Comparison of ENCODE assay signal across 8 cellular contexts in the genomic region with DNA sequence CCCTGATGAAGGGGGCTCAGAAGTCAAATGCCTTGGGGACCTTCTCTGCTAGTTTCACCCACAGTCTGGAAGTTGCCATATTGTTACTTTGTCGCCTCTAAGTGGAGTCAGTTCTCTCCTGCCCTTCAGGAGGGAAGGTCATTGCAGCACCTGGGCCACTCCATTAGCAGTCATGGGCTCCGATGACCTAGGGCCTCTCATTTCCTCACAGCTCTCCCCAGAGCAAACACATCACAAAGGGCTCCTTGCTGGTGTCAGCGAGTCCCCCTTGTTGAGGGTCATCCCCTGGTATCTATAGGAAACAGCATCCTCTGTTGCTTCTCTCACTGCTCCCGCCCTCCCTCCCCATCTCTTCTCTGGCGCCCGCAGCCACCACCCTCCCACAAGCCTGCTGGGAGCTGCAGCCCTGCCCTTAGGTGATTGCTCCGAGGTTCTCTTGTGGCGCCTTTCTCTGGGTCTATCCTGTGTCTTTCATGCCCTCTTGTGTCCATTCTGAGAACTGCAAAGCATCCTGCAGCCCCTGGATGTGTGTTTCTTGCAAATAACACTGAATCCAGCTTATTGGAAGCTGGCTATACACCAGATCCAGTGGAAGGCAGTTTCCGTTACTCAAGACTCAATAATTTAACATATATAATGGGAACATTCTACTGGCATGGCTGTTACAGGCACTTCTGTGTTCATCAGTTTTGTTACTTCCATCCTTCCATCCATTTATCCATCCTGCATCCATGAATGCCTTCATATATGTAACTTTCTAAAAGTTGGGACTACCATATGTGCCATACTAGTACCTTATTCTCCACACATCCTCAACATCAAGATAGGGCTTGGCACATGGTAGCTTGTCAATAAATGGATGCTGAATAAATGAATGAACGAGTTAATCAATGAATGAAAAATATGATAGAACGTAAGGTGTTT. TPM values are rescaled to one million over a fixed set of nuclear protein-coding genes. Genes with fewer than 3 reads are reported as not detected.
DNase-seq lines count a peak whose midpoint lies in the region; ATAC-seq, FAIRE-seq and TF ChIP-seq lines count a peak whose summit lies in the region.

No MANE protein-coding gene starts in this region.

- in situ Hi-C loops in HepG2 (cut with HindIII; ENCODE audit: extremely low pct_ligation_motif_present, low pct_unique_long_range_greater_than_20kb): loop anchor here (25.0 kb wide), 1 partner anchor 796 kb away; no protein-coding TSS in a partner anchor

- FAIRE-seq in H54 (lab: Jason Lieb, UNC) (no peak), HepG2 (lab: Jason Lieb, UNC) (peak; percentile 97)

- TF ChIP-seq EP300 in HepG2 (IDR thresholded peaks at IDR 0.05; ENCODE audit: low read depth in 2 of 2, low read length in 2 of 2): no peak
- no peak; the same call in 1 of the 2 replicates for TF ChIP-seq EP300 in HepG2 (CRISPR knock-in tag; IDR thresholded peaks at IDR 0.05; ENCODE audit: borderline replicate concordance)

- no peak overlapping the region for H2AFZ ChIP-seq in HepG2 (ENCODE audit: low read length)

- TF ChIP-seq POLR2A in H54 (IDR thresholded peaks at IDR 0.05; ENCODE audit: low read depth, low read length): no peak
- no peak for TF ChIP-seq POLR2A in HepG2 (IDR thresholded peaks at IDR 0.05; ENCODE audit: insufficient read depth in 1 of 2, low read depth in 2 of 2, low read length in 2 of 2)

- peak overlapping the region; percentile 30; the same call in 1 of the 2 replicates for H3K4me2 ChIP-seq in HepG2 (ENCODE audit: low read depth, low read length)

- no peaks in the 10 kb centered on the region for H4K20me1 ChIP-seq in HepG2 (ENCODE audit: insufficient read depth, low read length)

- H3K27ac Mint-ChIP-seq in CD8-positive, alpha-beta T cell: no peak overlapping the region

- POLR2A ChIA-PET in CD8-positive, alpha-beta T cell (lab: Charles Lee): no interaction called here
- POLR2A ChIA-PET in HepG2 (lab: Yijun Ruan, JAX): no interaction called here

- no TSS peak for BruUV-seq in HepG2 (replicated peaks; lab: Mats Ljungman, UMichigan)

- H3K9me3 Mint-ChIP-seq in CD8-positive, alpha-beta T cell: no peaks in the 10 kb centered on the region

- H3K79me2 ChIP-seq in HepG2 (ENCODE audit: insufficient read depth, low read length): no peaks in the 10 kb centered on the region

- no peaks in the 10 kb centered on the region for H3K27me3 ChIP-seq in CD8-positive, alpha-beta T cell (ENCODE audit: insufficient read depth, low read length)
- H3K27me3 ChIP-seq in colonic mucosa (no peaks in the 10 kb centered on the region), HepG2 (ENCODE audit: control insufficient read depth in 1 of 2, insufficient read depth in 2 of 2, low read length in 2 of 2) (no peaks in the 10 kb centered on the region)

- H3K36me3 Mint-ChIP-seq in CD8-positive, alpha-beta T cell: no peaks in the 10 kb centered on the region

- DNase-seq in CD8-positive, alpha-beta T cell: peak in 4 of 7 experiments; percentile 4 to 43 (median 18)
- DNase-seq in H54 (ENCODE audit: insufficient read length, low spot score) (peak; percentile 55), NCI-H2196 (lab: John Stamatoyannopoulos, UW; ENCODE audit: unreplicated experiment) (peak; percentile 82), colonic mucosa (peak; percentile 74), HepG2 (ENCODE audit: low spot score) (peak; percentile 84)
- DNase-seq in stimulated activated CD8-positive, alpha-beta memory T cell treated with anti-CD3 and anti-CD28 coated beads, Interleukin-12 subunit alpha, Interleukin-12 subunit beta, amount 100 ng/mL, for 1 hour (ENCODE audit: low read depth): peak; percentile 1

- H3K27me3 Mint-ChIP-seq in CD8-positive, alpha-beta T cell (ENCODE audit: low read depth): peaks cover 25% of the 10 kb centered on the region

- H3K4me3 Mint-ChIP-seq in CD8-positive, alpha-beta T cell: no peak overlapping the region

- 10% methylated on average over 11 of the region's 11 CpGs for WGBS in HepG2 (ENCODE audit: low lambda C conversion rate)

- no peaks in the 10 kb centered on the region for H3K4me1 ChIP-seq in CD8-positive, alpha-beta T cell (ENCODE audit: insufficient read depth, low read length)
- H3K4me1 ChIP-seq in colonic mucosa (no peaks in the 10 kb centered on the region), HepG2 (ENCODE audit: insufficient read depth, low read length) (peaks cover 21% of the 10 kb centered on the region)

- no peak overlapping the region for H3K9ac ChIP-seq in colonic mucosa (ENCODE audit: low read depth in 2 of 2, low read length in 2 of 2)
- H3K9ac ChIP-seq in HepG2 (ENCODE audit: insufficient read depth, low read depth, low read length): no peak overlapping the region

- no peak overlapping the region for H3K27ac ChIP-seq in CD8-positive, alpha-beta T cell (ENCODE audit: low read depth, low read length)
- H3K27ac ChIP-seq in VCaP (no peak overlapping the region), colonic mucosa (no peak overlapping the region), HepG2 (ENCODE audit: extremely low read length, insufficient read depth, low read length) (no peak overlapping the region)

- CTCF ChIA-PET in CD8-positive, alpha-beta T cell (lab: Charles Lee): interaction anchor here (0.6 to 5.3 kb wide), 4 partner anchors 10 to 520 kb away, joined by 3 to 53 read pairs (median 14); no protein-coding TSS in a partner anchor
- CTCF ChIA-PET in HepG2 (lab: Yijun Ruan, JAX; ENCODE audit: low intra/inter-chr PET ratio, low total read pairs): interaction anchor here (0.8 to 3.1 kb wide), 6 partner anchors 21 to 484 kb away, joined by 3 to 26 read pairs (median 8); no protein-coding TSS in a partner anchor

- peak; percentile 62 for TF ChIP-seq CTCF in CD8-positive, alpha-beta T cell (IDR thresholded peaks at IDR 0.05)
- TF ChIP-seq CTCF in VCaP (conservative IDR thresholded peaks at IDR 0.05) (peak; percentile 79), colonic mucosa (IDR thresholded peaks at IDR 0.05) (peak; percentile 76), HepG2 (CRISPR knock-in tag; IDR thresholded peaks at IDR 0.05) (peak; percentile 93)

- H3K4me1 Mint-ChIP-seq in CD8-positive, alpha-beta T cell (ENCODE audit: low read depth): peaks cover 2% of the 10 kb centered on the region

- no peak overlapping the region for H3K4me3 ChIP-seq in CD8-positive, alpha-beta T cell (ENCODE audit: low read depth, low read length)
- no peak overlapping the region for H3K4me3 ChIP-seq in colonic mucosa
- H3K4me3 ChIP-seq in HepG2 (replicated peaks in 1 of 3; ENCODE audit: insufficient read depth in 1 of 3, low read depth in 2 of 3, low read length in 3 of 3): no peak overlapping the region

- no peak for ATAC-seq in CD8-positive, alpha-beta T cell
- ATAC-seq in HepG2: peak; percentile 85
- ATAC-seq in HG03520 (IDR thresholded peaks at IDR 0.05; ENCODE audit: unreplicated experiment): no peak

- H3K36me3 ChIP-seq in CD8-positive, alpha-beta T cell (ENCODE audit: insufficient read depth, low read length): no peaks in the 10 kb centered on the region
- H3K36me3 ChIP-seq in colonic mucosa (no peaks in the 10 kb centered on the region), HepG2 (replicated peaks in 1 of 2; ENCODE audit: control insufficient read depth in 1 of 2, insufficient read depth in 2 of 2, low read length in 2 of 2) (no peaks in the 10 kb centered on the region)

- no peaks in the 10 kb centered on the region for H3K9me3 ChIP-seq in CD8-positive, alpha-beta T cell (ENCODE audit: low read length)
- no peaks in the 10 kb centered on the region for H3K9me3 ChIP-seq in colonic mucosa
- H3K9me3 ChIP-seq in HepG2 (ENCODE audit: low read length): no peaks in the 10 kb centered on the region

- TF ChIP-seq RAD21 in HepG2 (CRISPR knock-in tag; IDR thresholded peaks at IDR 0.05): peak; percentile 95

- intact Hi-C loops in CD8-positive, alpha-beta T cell (cut with DNase I, micrococcal nuclease): loop anchor here in 1 of 2 experiments (1.0 to 10.0 kb wide), 3 partner anchors 476 to 1299 kb away; no protein-coding TSS in a partner anchor
- intact Hi-C loops in colonic mucosa (cut with DNase I) (loop anchor here (2.0 kb wide), 1 partner anchor 477 kb away; no protein-coding TSS in a partner anchor), HepG2 (cut with micrococcal nuclease; ENCODE audit: unreplicated experiment) (loop anchor here (1.0 to 2.0 kb wide), 4 partner anchors 23 to 485 kb away; no protein-coding TSS in a partner anchor)

RNA-seq across cellular contexts. Expression of a gene that starts 21.2 kb away (rescaled TPM):
- not detected for total RNA-seq in CD8-positive, alpha-beta T cell
- total RNA-seq in colonic mucosa: not detected
- total RNA-seq in HepG2 (2016; rRNA removed; fragmentation: Illumina TruSeq; extraction: Trizol): not detected in 2 replicates
- total RNA-seq in HepG2 (2016; cell fraction: cytosol; rRNA removed; fragmentation: Illumina TruSeq; extraction: Trizol; ENCODE audit: low read depth): not detected in 2 replicates
- not detected in 2 replicates for total RNA-seq in HepG2 (2016; cell fraction: insoluble cytoplasmic fraction; rRNA removed; fragmentation: Illumina TruSeq; extraction: Trizol)
- not detected in 2 replicates for total RNA-seq in HepG2 (2016; cell fraction: membrane; rRNA removed; fragmentation: Illumina TruSeq; extraction: Trizol)
- total RNA-seq in HepG2 (2016; cell fraction: nucleus; rRNA removed; fragmentation: Illumina TruSeq; extraction: Trizol): not detected in 2 replicates
- polyA plus RNA-seq in HepG2 (2011; rRNA removed): 0.12 TPM in 1 of 2 replicates, not detected in the other
- polyA plus RNA-seq in HepG2 (2011; cell fraction: cytosol; rRNA removed): not detected in 2 replicates
- polyA plus RNA-seq in HepG2 (2011; cell fraction: nucleus; rRNA removed): not detected in 2 replicates
- 0.07 and 0.16 TPM in 2 replicates for polyA plus RNA-seq in HepG2 (2012)
- not detected in 2 replicates for polyA plus RNA-seq in HepG2 (2016; cell fraction: cytosol; fragmentation: Illumina TruSeq; extraction: Trizol; ENCODE audit: low read depth)
- not detected in 2 replicates for polyA plus RNA-seq in HepG2 (2016; cell fraction: insoluble cytoplasmic fraction; fragmentation: Illumina TruSeq; extraction: Trizol; ENCODE audit: low read depth)
- polyA plus RNA-seq in HepG2 (2016; cell fraction: membrane; fragmentation: Illumina TruSeq; extraction: Trizol; ENCODE audit: low read depth): not detected in 2 replicates
- polyA plus RNA-seq in HepG2 (2016; cell fraction: nucleus; fragmentation: Illumina TruSeq; extraction: Trizol; ENCODE audit: insufficient read depth, low read depth): not detected in 2 replicates
- polyA minus RNA-seq in HepG2 (2011; rRNA and poly(A)+ RNA removed; ENCODE audit: low replicate concordance): 0.10 TPM in 1 of 2 replicates, not detected in the other
- polyA minus RNA-seq in HepG2 (2011; cell fraction: cytosol; rRNA and poly(A)+ RNA removed): not detected in 2 replicates
- polyA minus RNA-seq in HepG2 (2011; cell fraction: nucleus; rRNA and poly(A)+ RNA removed): not detected in 2 replicates

RNA-seq across cellular contexts. Expression of a gene that starts 26.0 kb away (rescaled TPM):
- not detected for total RNA-seq in CD8-positive, alpha-beta T cell
- total RNA-seq in colonic mucosa: under 1 TPM; 0.20 to 0.77 TPM
- 9.1 and 11.1 TPM in 2 replicates for total RNA-seq in HepG2 (2016; rRNA removed; fragmentation: Illumina TruSeq; extraction: Trizol)
- 1.5 and 2.0 TPM in 2 replicates for total RNA-seq in HepG2 (2016; cell fraction: cytosol; rRNA removed; fragmentation: Illumina TruSeq; extraction: Trizol; ENCODE audit: low read depth)
- total RNA-seq in HepG2 (2016; cell fraction: insoluble cytoplasmic fraction; rRNA removed; fragmentation: Illumina TruSeq; extraction: Trizol): 9.2 and 10.1 TPM in 2 replicates
- 2.9 and 3.0 TPM in 2 replicates for total RNA-seq in HepG2 (2016; cell fraction: membrane; rRNA removed; fragmentation: Illumina TruSeq; extraction: Trizol)
- total RNA-seq in HepG2 (2016; cell fraction: nucleus; rRNA removed; fragmentation: Illumina TruSeq; extraction: Trizol): 5.0 and 5.8 TPM in 2 replicates
- polyA plus RNA-seq in HepG2 (2011; rRNA removed): 15.0 and 21.0 TPM in 2 replicates
- 10.9 and 16.3 TPM in 2 replicates for polyA plus RNA-seq in HepG2 (2011; cell fraction: cytosol; rRNA removed)
- polyA plus RNA-seq in HepG2 (2011; cell fraction: nucleus; rRNA removed): 25.0 and 31.6 TPM in 2 replicates
- polyA plus RNA-seq in HepG2 (2012): 12.0 and 19.6 TPM in 2 replicates
- 0.52 and 0.78 TPM in 2 replicates for polyA plus RNA-seq in HepG2 (2016; cell fraction: cytosol; fragmentation: Illumina TruSeq; extraction: Trizol; ENCODE audit: low read depth)
- 7.3 and 9.9 TPM in 2 replicates for polyA plus RNA-seq in HepG2 (2016; cell fraction: insoluble cytoplasmic fraction; fragmentation: Illumina TruSeq; extraction: Trizol; ENCODE audit: low read depth)
- polyA plus RNA-seq in HepG2 (2016; cell fraction: membrane; fragmentation: Illumina TruSeq; extraction: Trizol; ENCODE audit: low read depth): 1.1 and 1.3 TPM in 2 replicates
- polyA plus RNA-seq in HepG2 (2016; cell fraction: nucleus; fragmentation: Illumina TruSeq; extraction: Trizol; ENCODE audit: insufficient read depth, low read depth): 9.9 and 11.0 TPM in 2 replicates
- polyA minus RNA-seq in HepG2 (2011; rRNA and poly(A)+ RNA removed; ENCODE audit: low replicate concordance): 17.5 TPM in 1 of 2 replicates, not detected in the other
- 5.7 and 7.6 TPM in 2 replicates for polyA minus RNA-seq in HepG2 (2011; cell fraction: cytosol; rRNA and poly(A)+ RNA removed)
- 17.1 and 30.2 TPM in 2 replicates for polyA minus RNA-seq in HepG2 (2011; cell fraction: nucleus; rRNA and poly(A)+ RNA removed)

RNA-seq across cellular contexts. Expression of a gene that starts 30.9 kb away (rescaled TPM):
- not detected for total RNA-seq in CD8-positive, alpha-beta T cell
- total RNA-seq in colonic mucosa (not detected), HepG2 (2016; rRNA removed; fragmentation: Illumina TruSeq; extraction: Trizol) (not detected in 2 replicates)
- not detected in 2 replicates for total RNA-seq in HepG2 (2016; cell fraction: cytosol; rRNA removed; fragmentation: Illumina TruSeq; extraction: Trizol; ENCODE audit: low read depth)
- not detected in 2 replicates for total RNA-seq in HepG2 (2016; cell fraction: insoluble cytoplasmic fraction; rRNA removed; fragmentation: Illumina TruSeq; extraction: Trizol)
- total RNA-seq in HepG2 (2016; cell fraction: membrane; rRNA removed; fragmentation: Illumina TruSeq; extraction: Trizol): not detected in 2 replicates
- total RNA-seq in HepG2 (2016; cell fraction: nucleus; rRNA removed; fragmentation: Illumina TruSeq; extraction: Trizol): not detected in 2 replicates
- polyA plus RNA-seq in HepG2 (2011; rRNA removed): not detected in 2 replicates
- polyA plus RNA-seq in HepG2 (2011; cell fraction: cytosol; rRNA removed): not detected in 2 replicates
- polyA plus RNA-seq in HepG2 (2011; cell fraction: nucleus; rRNA removed): not detected in 2 replicates
- not detected in 2 replicates for polyA plus RNA-seq in HepG2 (2012)
- polyA plus RNA-seq in HepG2 (2016; cell fraction: cytosol; fragmentation: Illumina TruSeq; extraction: Trizol; ENCODE audit: low read depth): not detected in 2 replicates
- polyA plus RNA-seq in HepG2 (2016; cell fraction: insoluble cytoplasmic fraction; fragmentation: Illumina TruSeq; extraction: Trizol; ENCODE audit: low read depth): not detected in 2 replicates
- polyA plus RNA-seq in HepG2 (2016; cell fraction: membrane; fragmentation: Illumina TruSeq; extraction: Trizol; ENCODE audit: low read depth): not detected in 2 replicates
- not detected in 2 replicates for polyA plus RNA-seq in HepG2 (2016; cell fraction: nucleus; fragmentation: Illumina TruSeq; extraction: Trizol; ENCODE audit: insufficient read depth, low read depth)
- polyA minus RNA-seq in HepG2 (2011; rRNA and poly(A)+ RNA removed; ENCODE audit: low replicate concordance): not detected in 2 replicates
- polyA minus RNA-seq in HepG2 (2011; cell fraction: cytosol; rRNA and poly(A)+ RNA removed): not detected in 2 replicates
- not detected in 2 replicates for polyA minus RNA-seq in HepG2 (2011; cell fraction: nucleus; rRNA and poly(A)+ RNA removed)

RNA-seq across cellular contexts. Expression of a gene that starts 56.1 kb away (rescaled TPM):
- total RNA-seq in CD8-positive, alpha-beta T cell: not detected
- total RNA-seq in colonic mucosa (10 to 100 TPM in 1 of 2 donors, 1 to 10 TPM in 1; 5.3 to 31.1 TPM), HepG2 (2016; rRNA removed; fragmentation: Illumina TruSeq; extraction: Trizol) (0.69 and 0.88 TPM in 2 replicates)
- 0.30 TPM in 1 of 2 replicates, not detected in the other for total RNA-seq in HepG2 (2016; cell fraction: cytosol; rRNA removed; fragmentation: Illumina TruSeq; extraction: Trizol; ENCODE audit: low read depth)
- total RNA-seq in HepG2 (2016; cell fraction: insoluble cytoplasmic fraction; rRNA removed; fragmentation: Illumina TruSeq; extraction: Trizol): 0.49 and 0.76 TPM in 2 replicates
- 0.34 and 0.48 TPM in 2 replicates for total RNA-seq in HepG2 (2016; cell fraction: membrane; rRNA removed; fragmentation: Illumina TruSeq; extraction: Trizol)
- 0.93 and 1.8 TPM in 2 replicates for total RNA-seq in HepG2 (2016; cell fraction: nucleus; rRNA removed; fragmentation: Illumina TruSeq; extraction: Trizol)
- polyA plus RNA-seq in HepG2 (2011; rRNA removed): 0.15 and 0.25 TPM in 2 replicates
- 0.19 and 0.36 TPM in 2 replicates for polyA plus RNA-seq in HepG2 (2011; cell fraction: cytosol; rRNA removed)
- polyA plus RNA-seq in HepG2 (2011; cell fraction: nucleus; rRNA removed): 0.16 TPM in 1 of 2 replicates, not detected in the other
- not detected in 2 replicates for polyA plus RNA-seq in HepG2 (2012)
- polyA plus RNA-seq in HepG2 (2016; cell fraction: cytosol; fragmentation: Illumina TruSeq; extraction: Trizol; ENCODE audit: low read depth): 0.09 and 0.18 TPM in 2 replicates
- polyA plus RNA-seq in HepG2 (2016; cell fraction: insoluble cytoplasmic fraction; fragmentation: Illumina TruSeq; extraction: Trizol; ENCODE audit: low read depth): 0.34 and 0.84 TPM in 2 replicates
- polyA plus RNA-seq in HepG2 (2016; cell fraction: membrane; fragmentation: Illumina TruSeq; extraction: Trizol; ENCODE audit: low read depth): 0.08 TPM in 1 of 2 replicates, not detected in the other
- 0.73 and 1.5 TPM in 2 replicates for polyA plus RNA-seq in HepG2 (2016; cell fraction: nucleus; fragmentation: Illumina TruSeq; extraction: Trizol; ENCODE audit: insufficient read depth, low read depth)
- polyA minus RNA-seq in HepG2 (2011; rRNA and poly(A)+ RNA removed; ENCODE audit: low replicate concordance): 0.24 TPM in 1 of 2 replicates, not detected in the other
- polyA minus RNA-seq in HepG2 (2011; cell fraction: cytosol; rRNA and poly(A)+ RNA removed): not detected in 2 replicates
- not detected in 2 replicates for polyA minus RNA-seq in HepG2 (2011; cell fraction: nucleus; rRNA and poly(A)+ RNA removed)

Comparison
In these comparisons a context has a peak if more than half of its experiments do, and no peak if none do; other contexts are left out.
1. DNase-seq: peak in every context shown above with its lines; median percentile 84 in HepG2; 82 in NCI-H2196; 74 in colonic mucosa; 55 in H54; 18 in CD8-positive, alpha-beta T cell; 1 in stimulated activated CD8-positive, alpha-beta memory T cell treated with anti-CD3 and anti-CD28 coated beads, Interleukin-12 subunit alpha, Interleukin-12 subunit beta, amount 100 ng/mL, for 1 hour.